ENCODE assay signal across 10 cellular contexts in the genomic region with DNA sequence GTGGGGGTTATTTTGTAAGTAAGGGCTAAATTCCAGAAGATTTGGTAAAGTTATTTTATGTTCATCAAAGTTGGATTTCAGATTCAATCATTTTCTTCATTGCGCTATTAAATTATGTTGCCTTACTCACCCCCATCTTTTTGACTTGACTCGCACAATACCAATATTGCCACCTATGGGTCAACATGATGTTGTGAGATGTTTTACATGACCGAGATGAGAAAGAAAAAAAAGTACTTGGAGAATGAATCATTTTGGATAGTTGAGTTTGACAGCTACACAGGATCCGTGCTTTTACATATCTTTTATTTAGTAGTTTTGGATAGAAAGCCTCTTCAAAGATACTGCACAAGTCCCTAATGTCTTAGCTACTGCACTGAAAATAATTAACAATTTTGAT.
DNase-seq lines count a peak whose midpoint lies in the region; ATAC-seq and TF ChIP-seq lines count a peak whose summit lies in the region.
"Had no signal": no experiment of that assay in that cellular context is flagged by ENCODE, and none has a peak within 500 bp of the region (broad histone marks: within the 10 kb centered on the region; RNA-seq: fewer than 3 reads in every experiment).

No MANE protein-coding gene starts in this region.

- 60% methylated on average over 4 of the region's 4 CpGs for WGBS in liver

- H3K4me1 ChIP-seq in adipocyte (ENCODE audit: control insufficient read depth, insufficient read depth, low read length) = peaks cover 15% of the 10 kb centered on the region
- no peaks in the 10 kb centered on the region for H3K4me1 ChIP-seq in liver (ENCODE audit: control insufficient read depth in 4 of 4, insufficient read depth in 4 of 4, low read length in 3 of 4)

- peak; percentile 41 for DNase-seq in COLO829 (ENCODE audit: low spot score)
- DNase-seq in HEK293T (ENCODE audit: extremely low spot score) = peak; percentile 13
- DNase-seq in adipocyte (ENCODE audit: low read depth) = peak; percentile 38
- no peak for DNase-seq in GDM1 (lab: John Stamatoyannopoulos, UW)
- no peak for DNase-seq in ecto neural progenitor cell (ENCODE audit: low spot score)
- no peak for DNase-seq in stimulated activated naive CD4-positive, alpha-beta T cell treated with Interleukin-2 at 50 U/mL for 16 hours (lab: John Stamatoyannopoulos, UW)
- DNase-seq: aorta had no signal

- POLR2A ChIA-PET in HEK293T (lab: Yijun Ruan, JAX) = no interaction called here

- TF ChIP-seq RAD21 in liver (IDR thresholded peaks at IDR 0.05) = peak; percentile 55 to 60

- H3K27me3 ChIP-seq in adipocyte (replicated peaks; ENCODE audit: control insufficient read depth, insufficient read depth, low read length) (no peaks in the 10 kb centered on the region), liver (ENCODE audit: control insufficient read depth in 4 of 4, insufficient read depth in 4 of 4, low read length in 3 of 4) (no peaks in the 10 kb centered on the region)

- no peak for ATAC-seq in HG03469 (IDR thresholded peaks at IDR 0.05; ENCODE audit: unreplicated experiment)

- CTCF ChIA-PET in HEK293T (lab: Yijun Ruan, JAX) = no interaction called here

- H3K36me3 ChIP-seq in adipocyte (ENCODE audit: control insufficient read depth, insufficient read depth, low read length, severe bottlenecking) = no peaks in the 10 kb centered on the region
- no peaks in the 10 kb centered on the region for H3K36me3 ChIP-seq in liver (ENCODE audit: control insufficient read depth in 4 of 4, insufficient read depth in 3 of 4, low read depth in 1 of 4, low read length in 3 of 4)

- H3K4me3 ChIP-seq in adipocyte (ENCODE audit: low read length) = no peak overlapping the region
- no peak overlapping the region for H3K4me3 ChIP-seq in liver (ENCODE audit: low read depth in 1 of 3, low read length in 3 of 3)
- H3K4me3 ChIP-seq: skin epidermis had no signal

- no peaks in the 10 kb centered on the region for H3K9me3 ChIP-seq in adipocyte (ENCODE audit: control insufficient read depth, low read length)
- H3K9me3 ChIP-seq in liver (ENCODE audit: control insufficient read depth in 4 of 4, low read length in 3 of 4) = no peaks in the 10 kb centered on the region

- no peak overlapping the region for H3K9ac ChIP-seq in adipocyte (ENCODE audit: low read length)
- no peak overlapping the region for H3K9ac ChIP-seq in liver (ENCODE audit: low read depth in 1 of 2, low read length in 2 of 2)

- H3K27ac ChIP-seq in liver (ENCODE audit: low read depth in 1 of 2, low read length in 2 of 2) = no peak overlapping the region
- H3K27ac ChIP-seq: skin epidermis had no signal

- no peak for TF ChIP-seq CTCF in liver (IDR thresholded peaks at IDR 0.05; ENCODE audit: low read depth, low read length, missing input control)

TF ChIP-seq in HEK293T, 16 proteins besides CTCF, POLR2A, EP300 and RAD21:
- TF ChIP-seq HDGF (IDR thresholded peaks at IDR 0.05; ENCODE audit: borderline replicate concordance) = no peak
- TF ChIP-seq PKNOX1 (IDR thresholded peaks at IDR 0.05) = 0 out of 2 replicates have a peak, but pooled peaks have one; percentile 6
- no peak for TF ChIP-seq SP1 (IDR thresholded peaks at IDR 0.05)
- no peak for TF ChIP-seq FOXK2 (IDR thresholded peaks at IDR 0.05)
- no peak for TF ChIP-seq NFRKB (IDR thresholded peaks at IDR 0.05)
- TF ChIP-seq TARDBP (IDR thresholded peaks at IDR 0.05) = no peak
- no peak for TF ChIP-seq BHLHE40 (IDR thresholded peaks at IDR 0.05; ENCODE audit: borderline replicate concordance)

TF ChIP-seq in liver, 16 proteins besides CTCF, POLR2A, EP300 and RAD21:
- TF ChIP-seq NR2F2 (IDR thresholded peaks at IDR 0.05) = no peak
- TF ChIP-seq, protein P1, sequence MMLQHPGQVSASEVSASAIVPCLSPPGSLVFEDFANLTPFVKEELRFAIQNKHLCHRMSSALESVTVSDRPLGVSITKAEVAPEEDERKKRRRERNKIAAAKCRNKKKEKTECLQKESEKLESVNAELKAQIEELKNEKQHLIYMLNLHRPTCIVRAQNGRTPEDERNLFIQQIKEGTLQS (IDR thresholded peaks at IDR 0.05) = no peak
- TF ChIP-seq ZBTB33 (IDR thresholded peaks at IDR 0.05) = no peak
- TF ChIP-seq EGR1 (IDR thresholded peaks at IDR 0.05; ENCODE audit: low read depth in 2 of 2) = no peak
- no peak for TF ChIP-seq SP1 (IDR thresholded peaks at IDR 0.05)
- no peak for TF ChIP-seq HNF4A (conservative IDR thresholded peaks at IDR 0.05)
- no peak for TF ChIP-seq YY1 (IDR thresholded peaks at IDR 0.05)
- no peak for TF ChIP-seq HNF4G (IDR thresholded peaks at IDR 0.05)
- no peak for TF ChIP-seq FOXA2 (IDR thresholded peaks at IDR 0.05)
- TF ChIP-seq TAF1 (conservative IDR thresholded peaks at IDR 0.05) = no peak

Comparison
In these comparisons a context has a peak if more than half of its experiments do, and no peak if none do; other contexts are left out.
1. DNase-seq: peak in COLO829 (single experiment), HEK293T (single experiment) and adipocyte (single experiment); none in GDM1 (single experiment), ecto neural progenitor cell (single experiment) and stimulated activated naive CD4-positive, alpha-beta T cell treated with Interleukin-2 at 50 U/mL for 16 hours (single experiment).